ENCODE assay signal across 1 cellular context in genomic region chr15:95281470-95281869, GRCh38.
TF ChIP-seq lines count a peak whose summit lies in the region.

No MANE protein-coding gene starts in this region.

TF ChIP-seq in GM23338, 12 proteins besides CTCF, POLR2A, EP300 and RAD21 (continued from another document):
- TF ChIP-seq JUNB (IDR thresholded peaks at IDR 0.05; ENCODE audit: unreplicated experiment) (no peak), ETS1 (IDR thresholded peaks at IDR 0.05) (no peak), CREB1 (CRISPR knock-in tag; IDR thresholded peaks at IDR 0.05; ENCODE audit: low read depth) (no peak), STAT1 (IDR thresholded peaks at IDR 0.05; ENCODE audit: unreplicated experiment) (no peak), ZNF331 (CRISPR knock-in tag; IDR thresholded peaks at IDR 0.05; ENCODE audit: low read depth) (no peak), NANOG (IDR thresholded peaks at IDR 0.05; ENCODE audit: borderline replicate concordance) (no peak), EZH2 (IDR thresholded peaks at IDR 0.05; ENCODE audit: low read depth, unreplicated experiment) (no peak), POLR2AphosphoS5 (IDR thresholded peaks at IDR 0.05; ENCODE audit: low read depth) (no peak), EZH2phosphoT487 (IDR thresholded peaks at IDR 0.05; ENCODE audit: unreplicated experiment) (no peak)
TF ChIP-seq in GM23338: peak in this region for 0.
